ENCODE assay signal across 8 cellular contexts in the genomic region with DNA sequence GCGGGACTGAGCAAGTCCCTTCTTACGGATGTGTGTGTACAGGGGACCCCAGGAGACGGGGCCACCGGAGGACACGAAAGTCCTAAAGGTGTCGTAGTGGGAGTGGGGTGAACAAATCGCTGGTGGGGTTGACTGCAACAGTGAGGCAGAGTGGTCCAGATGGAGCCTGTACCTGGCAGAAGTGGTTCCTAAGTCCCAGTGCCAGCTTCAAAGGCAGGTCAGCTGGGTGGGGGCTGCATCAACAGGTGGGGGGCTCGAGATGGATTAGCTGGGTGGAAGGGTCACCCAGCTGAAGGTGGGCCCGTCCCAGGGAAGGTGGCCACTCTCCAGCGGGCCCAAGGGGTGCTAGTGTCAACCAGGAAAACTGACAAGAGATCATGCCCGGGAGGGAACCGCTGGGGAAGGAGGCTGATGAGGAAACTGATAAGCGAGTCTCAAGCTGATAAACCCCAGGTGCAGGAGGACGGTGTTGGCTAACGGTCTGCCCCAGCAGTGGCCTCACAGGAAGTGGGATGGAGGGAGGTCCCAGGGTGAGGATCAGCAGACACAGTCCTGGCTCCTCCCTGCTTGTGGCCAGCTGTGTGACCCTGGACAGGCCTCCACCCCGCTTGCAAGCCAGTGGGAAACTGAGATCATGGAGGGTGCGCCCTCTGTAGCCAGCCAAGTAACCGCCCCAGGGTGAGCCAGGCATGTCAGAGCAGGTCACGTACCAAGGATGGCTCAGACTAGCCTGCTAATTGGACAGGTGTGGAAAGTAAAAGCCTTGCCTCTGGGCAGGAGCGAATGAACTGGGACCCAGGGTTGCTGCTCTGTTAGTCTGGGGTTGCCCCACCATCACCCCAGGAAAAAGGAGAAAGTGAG. TPM values are rescaled to one million over a fixed set of nuclear protein-coding genes. Genes with fewer than 3 reads are reported as not detected.
A peak's percentile ranks its signal among the peaks of the same experiment; 100 is the strongest.
DNase-seq lines count a peak whose midpoint lies in the region; ATAC-seq and TF ChIP-seq lines count a peak whose summit lies in the region.

No MANE protein-coding gene starts in this region.

- H3K27me3 ChIP-seq in BLaER1 treated with 17β-estradiol and CSF1 and Interleukin-3, amounts not matched to agents 10 nM and 100 nM: no peaks in the 10 kb centered on the region

- peak overlapping the region; percentile 93 to 98 (median 96) for H3K9ac ChIP-seq in BLaER1 treated with 17β-estradiol and CSF1 and Interleukin-3, amounts not matched to agents 10 nM and 100 nM

- peak overlapping the region; percentile 78 to 99 (median 98) for H3K4me2 ChIP-seq in BLaER1 treated with 17β-estradiol and CSF1 and Interleukin-3, amounts not matched to agents 10 nM and 100 nM

- peak overlapping the region; percentile 89 to 98 (median 95) for H3K27ac ChIP-seq in BLaER1 treated with 17β-estradiol and CSF1 and Interleukin-3, amounts not matched to agents 10 nM and 100 nM
- H3K27ac ChIP-seq in skin epidermis: peak overlapping the region; percentile 79 to 98 (median 93)

- H4K20me1 ChIP-seq in BLaER1 treated with 17β-estradiol and CSF1 and Interleukin-3, amounts not matched to agents 10 nM and 100 nM: peaks cover 13 to 65% (median 36%) of the 10 kb centered on the region in 11 experiments; a peak in 19 of 22 replicates

- TF ChIP-seq CTCF in astrocyte of the spinal cord (IDR thresholded peaks at IDR 0.05; ENCODE audit: low read depth, low read length): no peak

- peak; percentile 47 for ATAC-seq in GM18861 (IDR thresholded peaks at IDR 0.05; ENCODE audit: unreplicated experiment)
- ATAC-seq in HG03342 (IDR thresholded peaks at IDR 0.05; ENCODE audit: unreplicated experiment): peak; percentile 28

- peak; percentile 92 for DNase-seq in RPMI7951 (ENCODE audit: low read depth)
- peak; percentile 60 for DNase-seq in astrocyte of the spinal cord (ENCODE audit: low read depth, low spot score)
- no peak for DNase-seq in NCI-H1694 (lab: John Stamatoyannopoulos, UW)

- in situ Hi-C loops in astrocyte of the spinal cord (cut with HindIII; ENCODE audit: low sequenced_read_pairs): no loop called here

- peak overlapping the region; percentile 86 to 99 (median 92) for H3K4me3 ChIP-seq in BLaER1 treated with 17β-estradiol and CSF1 and Interleukin-3, amounts not matched to agents 10 nM and 100 nM
- H3K4me3 ChIP-seq in astrocyte of the spinal cord (ENCODE audit: low read depth, low read length) (peak overlapping the region; percentile 70), iPS-18c (ENCODE audit: insufficient read depth, low read depth, low read length) (peak overlapping the region; percentile 78), skin epidermis (peak overlapping the region; percentile 65 to 94 (median 72))

- H3K4me1 ChIP-seq in BLaER1 treated with 17β-estradiol and CSF1 and Interleukin-3, amounts not matched to agents 10 nM and 100 nM: peaks cover 32 to 51% (median 42%) of the 10 kb centered on the region in 10 experiments

- H3K9me3 ChIP-seq in BLaER1 treated with 17β-estradiol and CSF1 and Interleukin-3, amounts not matched to agents 10 nM and 100 nM (replicated peaks in 1 of 11): no peaks in the 10 kb centered on the region
- no peaks in the 10 kb centered on the region for H3K9me3 ChIP-seq in iPS-18c (ENCODE audit: control insufficient read depth, insufficient read depth, low read length)

- peaks cover 26 to 67% (median 48%) of the 10 kb centered on the region in 11 experiments for H3K36me3 ChIP-seq in BLaER1 treated with 17β-estradiol and CSF1 and Interleukin-3, amounts not matched to agents 10 nM and 100 nM

RNA-seq across cellular contexts. Expression of gene ORAI3, which starts 1.0 kb away (rescaled TPM):
- total RNA-seq in RPMI7951 (2014; rRNA removed; shearing (Covaris generic)): 28.5 and 41.6 TPM in 2 replicates

RNA-seq across cellular contexts. Expression of gene SETD1A, which starts 7.7 kb away (rescaled TPM):
- 1.1 and 1.2 TPM in 2 replicates for total RNA-seq in RPMI7951 (2014; rRNA removed; shearing (Covaris generic))

RNA-seq across cellular contexts. Expression of gene FBXL19, which starts 26.5 kb away (rescaled TPM):
- 3.7 and 8.1 TPM in 2 replicates for total RNA-seq in RPMI7951 (2014; rRNA removed; shearing (Covaris generic))

RNA-seq across cellular contexts. Expression of gene HSD3B7, which starts 35.1 kb away (rescaled TPM):
- 10.9 and 16.3 TPM in 2 replicates for total RNA-seq in RPMI7951 (2014; rRNA removed; shearing (Covaris generic))

RNA-seq across cellular contexts. Expression of gene CTF1, which starts 53.5 kb away (rescaled TPM):
- 0.24 and 0.39 TPM in 2 replicates for total RNA-seq in RPMI7951 (2014; rRNA removed; shearing (Covaris generic))
